In genomic region chr10:437698-438490, GRCh38 we compare ENCODE assay signal across 1 cellular context.
TF ChIP-seq lines count a peak whose summit lies in the region.

No MANE protein-coding gene starts in this region.

TF ChIP-seq in HCT116, 20 proteins besides CTCF, POLR2A, EP300 and RAD21:
- TF ChIP-seq EZH2phosphoT487 (IDR thresholded peaks at IDR 0.05; ENCODE audit: borderline replicate concordance) (no peak), EZH2 (IDR thresholded peaks at IDR 0.05) (no peak), FOSL1 (IDR thresholded peaks at IDR 0.05; ENCODE audit: low read depth) (no peak), YY1 (IDR thresholded peaks at IDR 0.05; ENCODE audit: extremely low read depth, insufficient replicate concordance, low read depth, low read length) (no peak), EGR1 (IDR thresholded peaks at IDR 0.05; ENCODE audit: low read depth) (no peak), ZNF274 (IDR thresholded peaks at IDR 0.05; ENCODE audit: low read depth, low read length) (no peak)
